ENCODE assay signal across 18 cellular contexts in the genomic region with DNA sequence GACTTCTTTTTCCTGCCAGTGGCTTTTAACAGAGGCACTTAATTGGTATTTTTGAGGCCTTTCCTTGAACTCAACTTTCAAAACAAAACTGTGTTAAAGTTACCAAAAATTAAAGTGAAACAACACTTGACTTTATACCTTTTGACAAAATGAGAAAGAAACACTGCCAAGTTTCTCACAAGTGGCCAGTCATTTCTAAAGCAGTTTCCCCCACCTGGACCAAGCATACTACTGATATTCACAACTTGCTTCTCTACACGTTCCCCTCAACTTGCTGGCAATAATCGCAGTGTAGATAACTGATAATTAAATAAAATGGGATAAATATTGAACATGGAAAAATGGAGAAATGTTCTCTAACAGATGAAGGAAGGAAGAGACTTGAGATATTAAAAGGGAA.
DNase-seq lines count a peak whose midpoint lies in the region; ATAC-seq and TF ChIP-seq lines count a peak whose summit lies in the region.
"Had no signal": no experiment of that assay in that cellular context is flagged by ENCODE, and none has a peak within 500 bp of the region (broad histone marks: within the 10 kb centered on the region; RNA-seq: fewer than 3 reads in every experiment).

No MANE protein-coding gene starts in this region.

- no peaks in the 10 kb centered on the region for H3K4me1 ChIP-seq in stomach
- H3K4me1 ChIP-seq: A549 had no signal

- no peak overlapping the region for H3K4me3 ChIP-seq in stomach
- H3K4me3 ChIP-seq: A549 had no signal

- H3K9me3 ChIP-seq in stomach, result no peaks in the 10 kb centered on the region
- H3K9me3 ChIP-seq: A549 had no signal

- intact Hi-C loops in stomach (cut with DNase I; ENCODE audit: low total_unique reads), result no loop called here

- WGBS in stomach, 5 donors, result 72 to 80% (median 78%) methylated on average over 2 of the region's 2 CpGs

- H3K27me3 ChIP-seq in stomach, result no peaks in the 10 kb centered on the region

- TF ChIP-seq POLR2A in stomach (IDR thresholded peaks at IDR 0.05), result no peak

- DNase-seq in glomerular visceral epithelial cell (ENCODE audit: extremely low spot score) (no peak), stomach (no peak), AML-193 (lab: John Stamatoyannopoulos, UW) (no peak)
- DNase-seq: CD8-positive, alpha-beta T cell; COR-L47; DMS153; DND-41; GDM1; GOT3; H9 had no signal

- H3K27ac ChIP-seq in stomach, result no peak overlapping the region
- H3K27ac ChIP-seq: A549, KMS-11 had no signal

- TF ChIP-seq CTCF in stomach (IDR thresholded peaks at IDR 0.05), result no peak

- H3K36me3 ChIP-seq in stomach, result no peaks in the 10 kb centered on the region

- ATAC-seq in GM18502 (IDR thresholded peaks at IDR 0.05; ENCODE audit: poor library complexity, unreplicated experiment), result peak; percentile 56
- ATAC-seq in GM19351 (IDR thresholded peaks at IDR 0.05; ENCODE audit: unreplicated experiment), result peak; percentile 67
- peak; percentile 55 for ATAC-seq in HG02870 (IDR thresholded peaks at IDR 0.05; ENCODE audit: unreplicated experiment)
- ATAC-seq in HG03520 (IDR thresholded peaks at IDR 0.05; ENCODE audit: unreplicated experiment), result peak; percentile 38
- no peak for ATAC-seq in HG02571 (IDR thresholded peaks at IDR 0.05; ENCODE audit: unreplicated experiment)
- ATAC-seq: A549; CD8-positive, alpha-beta T cell; HepG2 had no signal

- TF ChIP-seq EP300 in stomach (IDR thresholded peaks at IDR 0.05), result no peak
